Comparison of ENCODE assay signal across 1 cellular context in genomic region chr3:47282424-47283192, GRCh38.
TF ChIP-seq lines count a peak whose summit lies in the region.

TSS of gene KIF9 (minus strand) at chr3:47282799. CDS start at chr3:47277374, 5,425 bp downstream.
TSS of gene KLHL18 (plus strand) at chr3:47282944. CDS start at chr3:47282966, 22 bp downstream.

TF ChIP-seq in K562, 482 proteins besides CTCF, POLR2A, EP300 and RAD21 (continued from another document and continues in another):
- TF ChIP-seq TFAP4 (CRISPR knock-in tag; IDR thresholded peaks at IDR 0.05; ENCODE audit: borderline replicate concordance) (peak; percentile 95), ZNF24 (IDR thresholded peaks at IDR 0.05) (0 out of 2 replicates have a peak, but pooled peaks have one; percentile 25), KLF1 (tag; IDR thresholded peaks at IDR 0.05) (peak; percentile 91; the same call in 1 of the 2 replicates), FOXM1 (IDR thresholded peaks at IDR 0.05; ENCODE audit: low read depth) (no peak), FOXM1 (CRISPR knock-in tag; IDR thresholded peaks at IDR 0.05; ENCODE audit: low read depth) (no peak), BRF1 (IDR thresholded peaks at IDR 0.05; ENCODE audit: borderline replicate concordance, extremely low read depth, insufficient read length) (no peak), RREB1 (CRISPR knock-in tag; IDR thresholded peaks at IDR 0.05) (peak; percentile 56; the same call in 1 of the 2 replicates), SMARCC2 (IDR thresholded peaks at IDR 0.05; ENCODE audit: low read depth) (no peak), FOXJ2 (tag; IDR thresholded peaks at IDR 0.05) (peak; percentile 100), PHB2 (IDR thresholded peaks at IDR 0.05; ENCODE audit: low read depth) (no peak), CREBBP (IDR thresholded peaks at IDR 0.05; ENCODE audit: low read depth, low read length) (no peak), TCF15 (CRISPR knock-in tag; IDR thresholded peaks at IDR 0.05) (no peak), XRCC5 (IDR thresholded peaks at IDR 0.05; ENCODE audit: low read depth, low read length) (peak; percentile 91; the same call in 1 of the 2 replicates), MCM2 (IDR thresholded peaks at IDR 0.05; ENCODE audit: low read depth) (no peak), CBX8 (IDR thresholded peaks at IDR 0.05; ENCODE audit: borderline replicate concordance, extremely low read depth, low read depth, low read length, poor library complexity, severe bottlenecking) (no peak), ZNF280A (IDR thresholded peaks at IDR 0.05; ENCODE audit: low read depth, partially characterized antibody) (no peak), ZNF695 (CRISPR knock-in tag; IDR thresholded peaks at IDR 0.05) (no peak), NFIX (CRISPR knock-in tag; IDR thresholded peaks at IDR 0.05; ENCODE audit: low read depth) (no peak), ZNF696 (CRISPR knock-in tag; conservative IDR thresholded peaks at IDR 0.05) (no peak), CTCFL (IDR thresholded peaks at IDR 0.05; ENCODE audit: borderline replicate concordance, insufficient read depth, low read depth, low read length, poor library complexity, severe bottlenecking) (no peak), NFXL1 (CRISPR knock-in tag; IDR thresholded peaks at IDR 0.05) (no peak), RNF2 (IDR thresholded peaks at IDR 0.05) (peak; percentile 44; the same call in 1 of the 2 replicates), JUN (IDR thresholded peaks at IDR 0.05; ENCODE audit: borderline replicate concordance, low read depth, low read length) (peak; percentile 77), JUN (CRISPR knock-in tag; IDR thresholded peaks at IDR 0.05; ENCODE audit: borderline replicate concordance) (peak; percentile 99), E4F1 (CRISPR knock-in tag; IDR thresholded peaks at IDR 0.05; ENCODE audit: borderline replicate concordance) (no peak), SREBF2 (CRISPR knock-in tag; IDR thresholded peaks at IDR 0.05) (no peak), DMBX1 (CRISPR knock-in tag; IDR thresholded peaks at IDR 0.05; ENCODE audit: borderline replicate concordance) (no peak), CREM (IDR thresholded peaks at IDR 0.05; ENCODE audit: low read depth) (peak; percentile 95), NR3C1 (CRISPR knock-in tag; IDR thresholded peaks at IDR 0.05) (no peak), GTF3C2 (IDR thresholded peaks at IDR 0.05; ENCODE audit: borderline replicate concordance, extremely low read depth, insufficient read length) (no peak), TAF1 (IDR thresholded peaks at IDR 0.05; ENCODE audit: control insufficient read depth, extremely low read depth, insufficient read depth, low read length, severe bottlenecking) (peak; percentile 78), ZNF512 (tag; IDR thresholded peaks at IDR 0.05) (no peak), HNRNPK (IDR thresholded peaks at IDR 0.05; ENCODE audit: low read depth, low read length, poor library complexity, severe bottlenecking) (peak; percentile 20), MEF2A (IDR thresholded peaks at IDR 0.05; ENCODE audit: control insufficient read depth, low read depth, low read length) (peak; percentile 91), HIVEP1 (CRISPR knock-in tag; IDR thresholded peaks at IDR 0.05) (peak; percentile 91), ZNF175 (CRISPR knock-in tag; IDR thresholded peaks at IDR 0.05; ENCODE audit: low read depth) (no peak), HNRNPLL (IDR thresholded peaks at IDR 0.05; ENCODE audit: low read depth, low read length, poor library complexity, severe bottlenecking) (peak; percentile 90), ATF1 (CRISPR knock-in tag; IDR thresholded peaks at IDR 0.05) (no peak), ATF1 (tag; IDR thresholded peaks at IDR 0.05) (peak; percentile 97), ZNF57 (CRISPR knock-in tag; IDR thresholded peaks at IDR 0.05) (no peak), MEF2D (tag; conservative IDR thresholded peaks at IDR 0.05; ENCODE audit: low read depth) (0 out of 2 replicates have a peak, but pooled peaks have one; percentile 52), ZNF184 (CRISPR knock-in tag; IDR thresholded peaks at IDR 0.05) (no peak), NEUROD1 (IDR thresholded peaks at IDR 0.05; ENCODE audit: borderline replicate concordance, low read depth, low read length, partially characterized antibody) (peak; percentile 87), SRF (CRISPR knock-in tag; IDR thresholded peaks at IDR 0.05) (peak in 1 of 2 experiments; percentile 70; a peak in 1 of 4 replicates), KDM5B (IDR thresholded peaks at IDR 0.05; ENCODE audit: insufficient replicate concordance, low read depth, low read length) (peak; percentile 88), CREB3 (tag; conservative IDR thresholded peaks at IDR 0.05; ENCODE audit: low read depth) (no peak)
